Comparison of ENCODE assay signal across 1 cellular context in genomic region chr7:5428470-5429252, GRCh38.
TF ChIP-seq lines count a peak whose summit lies in the region.

No MANE protein-coding gene starts in this region.

TF ChIP-seq in HEK293, 187 proteins besides CTCF, POLR2A, EP300 and RAD21 (continued from another document):
- TF ChIP-seq YY1 (tag by site-specific recombination; IDR thresholded peaks at IDR 0.05) = no peak
- no peak for TF ChIP-seq ZNF202 (tag by site-specific recombination; IDR thresholded peaks at IDR 0.05; ENCODE audit: borderline replicate concordance)
- TF ChIP-seq ZNF24 (tag by site-specific recombination; IDR thresholded peaks at IDR 0.05) = no peak
- peak; percentile 59 for TF ChIP-seq KLF9 (tag by site-specific recombination; IDR thresholded peaks at IDR 0.05; ENCODE audit: low read depth)
- 0 out of 2 replicates have a peak, but pooled peaks have one; percentile 11 for TF ChIP-seq ZNF449 (tag by site-specific recombination; IDR thresholded peaks at IDR 0.05)
